ENCODE assay signal across 8 cellular contexts in the genomic region with DNA sequence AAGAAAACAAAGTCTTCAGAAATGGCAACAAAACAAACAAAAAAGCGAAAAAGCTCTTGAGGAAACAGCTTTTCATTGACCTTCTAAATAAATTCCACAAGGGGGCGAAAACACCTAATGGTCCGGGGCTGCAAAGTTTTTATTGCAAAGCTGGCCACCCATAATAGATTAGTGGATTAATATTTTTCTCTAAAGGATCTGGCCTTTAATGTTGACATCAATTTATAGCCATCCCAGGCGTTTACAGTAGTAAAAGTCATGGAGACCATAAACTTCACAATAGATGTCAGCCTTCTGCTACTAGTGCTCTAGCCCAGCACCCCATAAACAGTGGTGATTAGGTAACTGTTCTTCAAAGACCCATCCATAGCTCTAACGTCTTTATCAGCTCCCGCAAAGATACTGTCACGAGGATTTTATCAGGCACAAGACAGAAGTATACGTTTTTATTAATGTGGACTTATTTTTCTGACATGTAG. TPM values are rescaled to one million over a fixed set of nuclear protein-coding genes. Genes with fewer than 3 reads are reported as not detected.
A peak's percentile ranks its signal among the peaks of the same experiment; 100 is the strongest.
DNase-seq lines count a peak whose midpoint lies in the region; ATAC-seq and TF ChIP-seq lines count a peak whose summit lies in the region.

No MANE protein-coding gene starts in this region.

- intact Hi-C loops in colonic mucosa (cut with DNase I): loop anchor here (5.0 to 10.0 kb wide), 3 partner anchors 228 to 1075 kb away; no protein-coding TSS in a partner anchor

- H3K36me3 ChIP-seq in HUES6 (ENCODE audit: control insufficient read depth, insufficient read depth, low read length): peaks cover 23% of the 10 kb centered on the region
- no peaks in the 10 kb centered on the region for H3K36me3 ChIP-seq in colonic mucosa
- peaks cover 28% of the 10 kb centered on the region for H3K36me3 ChIP-seq in mesodermal cell (ENCODE audit: control insufficient read depth, insufficient read depth, low read length)

- peak overlapping the region; percentile 88; the same call in 1 of the 2 replicates for H3K27ac ChIP-seq in HUES6 (ENCODE audit: low read depth, low read length)
- peak overlapping the region; percentile 52 for H3K27ac ChIP-seq in colonic mucosa
- H3K27ac ChIP-seq in mesodermal cell (ENCODE audit: low read depth, low read length, severe bottlenecking): peak overlapping the region; percentile 98

- WGBS in mesodermal cell (ENCODE audit: insufficient coverage in 2 of 2), 2 experiments: 0 to 8% methylated on average over 2 to 5 of the region's 8 CpGs

- peak; percentile 61 for TF ChIP-seq CTCF in colonic mucosa (IDR thresholded peaks at IDR 0.05)

- H3K4me3 ChIP-seq in HUES6 (ENCODE audit: low read depth, low read length): peak overlapping the region; percentile 32
- no peak overlapping the region for H3K4me3 ChIP-seq in colonic mucosa
- H3K4me3 ChIP-seq in mesodermal cell (ENCODE audit: extremely low read depth, insufficient read depth, low read length, poor library complexity, severe bottlenecking): no peak overlapping the region

- H3K4me1 ChIP-seq in HUES6 (ENCODE audit: control insufficient read depth, insufficient read depth, low read length) (peaks cover 40% of the 10 kb centered on the region), colonic mucosa (peaks cover 15% of the 10 kb centered on the region), mesodermal cell (ENCODE audit: control insufficient read depth, insufficient read depth, low read length, poor library complexity, severe bottlenecking) (peaks cover 26% of the 10 kb centered on the region)

- ATAC-seq in HG02678 (IDR thresholded peaks at IDR 0.05; ENCODE audit: unreplicated experiment) (no peak), GM18498 (IDR thresholded peaks at IDR 0.05; ENCODE audit: unreplicated experiment) (no peak)

- H3K9me3 ChIP-seq in HUES6 (ENCODE audit: control insufficient read depth, insufficient read depth, low read depth, low read length) (no peaks in the 10 kb centered on the region), colonic mucosa (no peaks in the 10 kb centered on the region), mesodermal cell (ENCODE audit: control insufficient read depth, low read length) (no peaks in the 10 kb centered on the region)

- no peaks in the 10 kb centered on the region for H3K27me3 ChIP-seq in HUES6 (ENCODE audit: control insufficient read depth, insufficient read depth, low read length)
- H3K27me3 ChIP-seq in colonic mucosa: no peaks in the 10 kb centered on the region

- peak; percentile 42 for DNase-seq in DMS153 treated with DMSO at 0.1 percent for 48 hours (lab: John Stamatoyannopoulos, UW; ENCODE audit: unreplicated experiment)
- peak; percentile 52 for DNase-seq in RKO (ENCODE audit: low spot score)
- no peak for DNase-seq in colonic mucosa
- no peak for DNase-seq in mesenteric fat pad (ENCODE audit: low spot score)

- H3K9ac ChIP-seq in HUES6 (ENCODE audit: low read length) (no peak overlapping the region), colonic mucosa (ENCODE audit: low read depth in 2 of 2, low read length in 2 of 2) (peak overlapping the region in 1 of 2 donors; percentile 59)

RNA-seq across cellular contexts. Expression of a gene that starts 4.8 kb away (rescaled TPM):
- total RNA-seq in colonic mucosa (100 to 1,000 TPM; 113 to 119 TPM), mesenteric fat pad (70.8 TPM)
- 203 TPM for polyA plus RNA-seq in mesodermal cell (2013, experiment 1 of 2)
- polyA plus RNA-seq in mesodermal cell (2013, experiment 2 of 2): 188 TPM

Comparison
In these comparisons a context has a peak if more than half of its experiments do, and no peak if none do; other contexts are left out.
1. DNase-seq: peak in DMS153 treated with DMSO at 0.1 percent for 48 hours (single experiment) and RKO (single experiment); none in colonic mucosa (single experiment) and mesenteric fat pad (single experiment).
2. Peak in every context shown above with its lines, with median percentiles within 50 percentile points of each other: H3K27ac ChIP-seq.